ENCODE assay signal across 34 cellular contexts in the genomic region with DNA sequence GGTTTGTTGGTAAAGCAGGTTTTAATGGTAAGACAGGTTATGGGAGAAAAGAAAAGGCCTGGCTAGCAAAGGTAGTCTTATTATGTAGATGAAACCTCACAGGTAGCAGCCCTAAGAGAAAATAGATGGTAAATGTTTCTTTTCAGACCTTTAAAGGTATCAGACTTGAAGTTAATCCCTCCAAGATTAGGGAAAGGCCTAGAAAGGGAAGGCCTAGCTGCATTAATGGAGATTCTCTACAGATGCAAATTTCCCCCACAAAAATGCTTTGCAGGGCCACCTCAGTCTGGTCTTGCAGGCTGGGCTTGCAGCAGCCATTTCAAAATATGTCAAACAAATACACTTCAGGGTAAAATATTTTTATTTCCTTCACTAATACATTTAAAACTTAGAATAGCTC.
"Had no signal": no experiment of that assay in that cellular context is flagged by ENCODE, and none has a peak within 500 bp of the region (broad histone marks: within the 10 kb centered on the region; RNA-seq: fewer than 3 reads in every experiment).

No MANE protein-coding gene starts in this region.

- H3K36me3 Mint-ChIP-seq: activated CD4-positive, alpha-beta memory T cell treated with anti-CD3 and anti-CD28 coated beads for 36 hours; activated CD8-positive, alpha-beta memory T cell treated with anti-CD3 and anti-CD28 coated beads, Interleukin-2, amount 10 ng/mL, durations not matched to agents 7 days and 5 days; activated naive CD4-positive, alpha-beta T cell treated with anti-CD3 and anti-CD28 coated beads, Interleukin-2, amount 10 ng/mL, durations not matched to agents 7 days and 5 days; activated naive CD4-positive, alpha-beta T cell treated with anti-CD3 and anti-CD28 coated beads, Interleukin-2, amount 50 U/mL, for 72 hours; activated naive CD8-positive, alpha-beta T cell treated with anti-CD3 and anti-CD28 coated beads, Interleukin-2, amount 10 ng/mL, durations not matched to agents 7 days and 5 days; brain had no signal

- H3K4me3 ChIP-seq: ascending aorta, breast epithelium, cardiac muscle cell, colonic mucosa, esophagus squamous epithelium, gastroesophageal sphincter, heart right ventricle, hepatocyte had no signal

- H3K36me3 ChIP-seq: ascending aorta, breast epithelium, cardiac muscle cell, colonic mucosa, esophagus squamous epithelium, gastroesophageal sphincter, heart right ventricle, WERI-Rb-1 had no signal

- H3K4me3 Mint-ChIP-seq: activated CD4-positive, alpha-beta memory T cell treated with anti-CD3 and anti-CD28 coated beads for 36 hours; activated CD4-positive, alpha-beta T cell treated with anti-CD3 and anti-CD28 coated beads for 36 hours; activated CD4-positive, alpha-beta T cell treated with anti-CD3 and anti-CD28 coated beads, Interleukin-2, amount 10 ng/mL, durations not matched to agents 24 days and 14 days; activated CD8-positive, alpha-beta memory T cell treated with anti-CD3 and anti-CD28 coated beads, Interleukin-2, amount 10 ng/mL, durations not matched to agents 7 days and 5 days; activated CD8-positive, alpha-beta T cell treated with anti-CD3 and anti-CD28 coated beads, Interleukin-2, amount 10 ng/mL, durations not matched to agents 7 days and 5 days; activated naive CD4-positive, alpha-beta T cell treated with anti-CD3 and anti-CD28 coated beads, Interleukin-2, amount 10 ng/mL, durations not matched to agents 7 days and 5 days; activated naive CD8-positive, alpha-beta T cell treated with anti-CD3 and anti-CD28 coated beads, Interleukin-2, amount 10 ng/mL, durations not matched to agents 7 days and 5 days; brain; T-helper 2 cell treated with Interferon-gamma antibody and Interleukin-4, amounts not matched to agents 5 μg/mL and 100 μg/mL, for 36 hours had no signal

- H3K4me2 ChIP-seq: hepatocyte had no signal

- H2AFZ ChIP-seq: hepatocyte had no signal

- H3K27me3 ChIP-seq: ascending aorta, cardiac muscle cell, colonic mucosa, esophagus squamous epithelium, gastroesophageal sphincter, heart right ventricle, hepatocyte had no signal

- H3K9me3 Mint-ChIP-seq: activated CD4-positive, alpha-beta memory T cell treated with anti-CD3 and anti-CD28 coated beads for 36 hours; activated naive CD4-positive, alpha-beta T cell treated with anti-CD3 and anti-CD28 coated beads, Interleukin-2, amount 50 U/mL, for 72 hours; activated naive CD8-positive, alpha-beta T cell treated with anti-CD3 and anti-CD28 coated beads, Interleukin-2, amount 10 ng/mL, durations not matched to agents 7 days and 5 days; T-helper 2 cell treated with Interferon-gamma antibody and Interleukin-4, amounts not matched to agents 5 μg/mL and 100 μg/mL, for 36 hours had no signal

- ATAC-seq: activated CD4-positive, alpha-beta T cell treated with anti-CD3 and anti-CD28 coated beads for 36 hours; activated CD8-positive, alpha-beta memory T cell treated with anti-CD3 and anti-CD28 coated beads, Interleukin-2, amount 10 ng/mL, durations not matched to agents 7 days and 5 days; activated CD8-positive, alpha-beta T cell treated with anti-CD3 and anti-CD28 coated beads, Interleukin-2, amount 10 ng/mL, durations not matched to agents 7 days and 5 days; activated naive CD4-positive, alpha-beta T cell treated with anti-CD3 and anti-CD28 coated beads, Interleukin-2, amount 50 U/mL, for 72 hours; gastroesophageal sphincter; heart right ventricle had no signal

- H3K27me3 Mint-ChIP-seq: activated CD4-positive, alpha-beta memory T cell treated with anti-CD3 and anti-CD28 coated beads for 36 hours; activated CD4-positive, alpha-beta T cell treated with anti-CD3 and anti-CD28 coated beads for 36 hours; activated CD4-positive, alpha-beta T cell treated with anti-CD3 and anti-CD28 coated beads, Interleukin-2, amount 10 ng/mL, durations not matched to agents 24 days and 14 days; activated CD8-positive, alpha-beta memory T cell treated with anti-CD3 and anti-CD28 coated beads, Interleukin-2, amount 10 ng/mL, durations not matched to agents 7 days and 5 days; activated naive CD4-positive, alpha-beta T cell treated with anti-CD3 and anti-CD28 coated beads, Interleukin-2, amount 10 ng/mL, durations not matched to agents 7 days and 5 days; activated naive CD8-positive, alpha-beta T cell treated with anti-CD3 and anti-CD28 coated beads, Interleukin-2, amount 10 ng/mL, durations not matched to agents 7 days and 5 days; brain had no signal

- H3K27ac ChIP-seq: ascending aorta, breast epithelium, cardiac muscle cell, colonic mucosa, epithelial cell of prostate, esophagus squamous epithelium, gastroesophageal sphincter, heart right ventricle, hepatocyte, WERI-Rb-1 had no signal

- H3K4me1 Mint-ChIP-seq: activated CD4-positive, alpha-beta T cell treated with anti-CD3 and anti-CD28 coated beads for 36 hours; activated CD4-positive, alpha-beta T cell treated with anti-CD3 and anti-CD28 coated beads, Interleukin-2, amount 10 ng/mL, durations not matched to agents 24 days and 14 days; activated CD8-positive, alpha-beta memory T cell treated with anti-CD3 and anti-CD28 coated beads, Interleukin-2, amount 10 ng/mL, durations not matched to agents 7 days and 5 days; activated naive CD4-positive, alpha-beta T cell treated with anti-CD3 and anti-CD28 coated beads, Interleukin-2, amount 10 ng/mL, durations not matched to agents 7 days and 5 days; activated naive CD8-positive, alpha-beta T cell treated with anti-CD3 and anti-CD28 coated beads, Interleukin-2, amount 10 ng/mL, durations not matched to agents 7 days and 5 days; brain had no signal

- H3K27ac Mint-ChIP-seq: activated CD4-positive, alpha-beta memory T cell treated with anti-CD3 and anti-CD28 coated beads for 36 hours; activated CD4-positive, alpha-beta T cell treated with anti-CD3 and anti-CD28 coated beads for 36 hours; activated CD4-positive, alpha-beta T cell treated with anti-CD3 and anti-CD28 coated beads, Interleukin-2, amount 10 ng/mL, durations not matched to agents 24 days and 14 days; activated CD8-positive, alpha-beta memory T cell treated with anti-CD3 and anti-CD28 coated beads, Interleukin-2, amount 10 ng/mL, durations not matched to agents 7 days and 5 days; activated CD8-positive, alpha-beta T cell treated with anti-CD3 and anti-CD28 coated beads, Interleukin-2, amount 10 ng/mL, durations not matched to agents 7 days and 5 days; activated naive CD4-positive, alpha-beta T cell treated with anti-CD3 and anti-CD28 coated beads, Interleukin-2, amount 10 ng/mL, durations not matched to agents 7 days and 5 days; activated naive CD4-positive, alpha-beta T cell treated with anti-CD3 and anti-CD28 coated beads, Interleukin-2, amount 50 U/mL, for 72 hours; activated naive CD8-positive, alpha-beta T cell treated with anti-CD3 and anti-CD28 coated beads, Interleukin-2, amount 10 ng/mL, durations not matched to agents 7 days and 5 days; brain; T-helper 2 cell treated with Interferon-gamma antibody and Interleukin-4, amounts not matched to agents 5 μg/mL and 100 μg/mL, for 36 hours had no signal

- H3K4me1 ChIP-seq: ascending aorta, breast epithelium, colonic mucosa, esophagus squamous epithelium, gastroesophageal sphincter, heart right ventricle had no signal

- FAIRE-seq: endometrium, endothelial cell of umbilical vein had no signal

- H3K9me3 ChIP-seq: ascending aorta, breast epithelium, colonic mucosa, esophagus squamous epithelium, gastroesophageal sphincter had no signal

- H3K79me2 ChIP-seq: hepatocyte had no signal

- DNase-seq: activated CD4-positive, alpha-beta memory T cell treated with anti-CD3 and anti-CD28 coated beads for 36 hours; activated CD4-positive, alpha-beta T cell treated with anti-CD3 and anti-CD28 coated beads for 36 hours; activated CD4-positive, alpha-beta T cell treated with anti-CD3 and anti-CD28 coated beads, Interleukin-2, amount 10 ng/mL, durations not matched to agents 24 days and 14 days; activated CD4-positive, CD25-positive, alpha-beta regulatory T cell; activated CD4-positive, CD25-positive, alpha-beta regulatory T cell treated with anti-CD3 and anti-CD28 coated beads, Interleukin-2, amount 50 U/mL, for 72 hours; activated CD8-positive, alpha-beta memory T cell treated with anti-CD3 and anti-CD28 coated beads, Interleukin-2, amount 10 ng/mL, durations not matched to agents 7 days and 5 days; activated CD8-positive, alpha-beta memory T cell treated with anti-CD3 and anti-CD28 coated beads, Interleukin-2, amount 50 U/mL, for 4 hours; activated CD8-positive, alpha-beta T cell treated with anti-CD3 and anti-CD28 coated beads, Interleukin-2, amount 10 ng/mL, durations not matched to agents 7 days and 5 days; activated gamma-delta T cell; activated naive CD4-positive, alpha-beta T cell; activated naive CD4-positive, alpha-beta T cell treated with anti-CD3 and anti-CD28 coated beads, Interleukin-2, amount 10 ng/mL, durations not matched to agents 7 days and 5 days; activated naive CD8-positive, alpha-beta T cell treated with anti-CD3 and anti-CD28 coated beads, Interleukin-2, amount 10 ng/mL, durations not matched to agents 7 days and 5 days; activated T-cell treated with anti-CD3 and anti-CD28 coated beads, Interleukin-2, amount 50 U/mL, for 1 hour; activated T-cell treated with anti-CD3 and anti-CD28 coated beads, Interleukin-2, amount 50 U/mL, for 48 hours; central memory CD4-positive, alpha-beta T cell; cerebellar nuclear complex; colonic mucosa; effector CD8-positive, alpha-beta T cell; esophagus squamous epithelium; foreskin melanocyte; heart right ventricle; T1000; WERI-Rb-1 had no signal
